Comparison of ENCODE assay signal across 1 cellular context in genomic region chr12:49821375-49822287, GRCh38.
TF ChIP-seq lines count a peak whose summit lies in the region.

No MANE protein-coding gene starts in this region.

TF ChIP-seq in GM23338, 12 proteins besides CTCF, POLR2A, EP300 and RAD21 (continued from another document):
- no peak for TF ChIP-seq ZNF462 (CRISPR knock-in tag; IDR thresholded peaks at IDR 0.05)
- TF ChIP-seq STAT1 (IDR thresholded peaks at IDR 0.05; ENCODE audit: unreplicated experiment), result no peak
- no peak for TF ChIP-seq NANOG (IDR thresholded peaks at IDR 0.05; ENCODE audit: borderline replicate concordance)
- no peak for TF ChIP-seq REST (IDR thresholded peaks at IDR 0.05; ENCODE audit: unreplicated experiment)
- no peak for TF ChIP-seq EZH2 (IDR thresholded peaks at IDR 0.05; ENCODE audit: low read depth, unreplicated experiment)
- TF ChIP-seq CREB1 (CRISPR knock-in tag; IDR thresholded peaks at IDR 0.05; ENCODE audit: low read depth), result no peak
- TF ChIP-seq JUNB (IDR thresholded peaks at IDR 0.05; ENCODE audit: unreplicated experiment), result no peak
- TF ChIP-seq ZNF331 (CRISPR knock-in tag; IDR thresholded peaks at IDR 0.05; ENCODE audit: low read depth), result no peak
- no peak for TF ChIP-seq EZH2phosphoT487 (IDR thresholded peaks at IDR 0.05; ENCODE audit: unreplicated experiment)
